ENCODE assay signal across 16 cellular contexts in genomic region chr1:178825167-178825566, GRCh38. TPM values are rescaled to one million over a fixed set of nuclear protein-coding genes. Genes with fewer than 3 reads are reported as not detected.
DNase-seq lines count a peak whose midpoint lies in the region; ATAC-seq and TF ChIP-seq lines count a peak whose summit lies in the region.
"Had no signal": no experiment of that assay in that cellular context is flagged by ENCODE, and none has a peak within 500 bp of the region (broad histone marks: within the 10 kb centered on the region; RNA-seq: fewer than 3 reads in every experiment).

No MANE protein-coding gene starts in this region.

- H3K4me3 ChIP-seq in tibial artery, result no peak overlapping the region
- H3K4me3 ChIP-seq: GM23248, HAP-1 had no signal

- H3K4me3 Mint-ChIP-seq in stimulated activated naive CD8-positive, alpha-beta T cell treated with anti-CD3 and anti-CD28 coated beads, Interleukin-15, amount 100 ng/mL, for 72 hours, result no peak overlapping the region
- H3K4me3 Mint-ChIP-seq in activated T-helper 17 cell treated with anti-CD3 and anti-CD28 coated beads, Interleukin-2, amount 50 U/mL, for 72 hours, result no peak overlapping the region
- H3K4me3 Mint-ChIP-seq in stimulated activated naive B cell treated with anti-CD40 and anti-IgM and Interleukin-4, amounts not matched to agents 10 μg/mL and 1 μg/mL and 100 μg/mL, for 72 hours, result no peak overlapping the region
- H3K4me3 Mint-ChIP-seq: CD4-positive, alpha-beta T cell; IgD-negative memory B cell had no signal

- peak; percentile 71 for ATAC-seq in stimulated activated naive CD8-positive, alpha-beta T cell treated with anti-CD3 and anti-CD28 coated beads, Interleukin-15, Interleukin-2, amounts not matched to agents 100 U/mL and 50 U/mL, for 24 hours
- no peak for ATAC-seq in stimulated activated naive CD8-positive, alpha-beta T cell treated with anti-CD3 and anti-CD28 coated beads, Interleukin-15, amount 100 ng/mL, for 72 hours
- peak; percentile 56 for ATAC-seq in activated T-helper 17 cell treated with anti-CD3 and anti-CD28 coated beads, Interleukin-2, amount 50 U/mL, for 72 hours (replicated peaks)
- ATAC-seq in stimulated activated naive B cell treated with anti-CD40 and anti-IgM and Interleukin-4, amounts not matched to agents 10 μg/mL and 1 μg/mL and 100 μg/mL, for 72 hours (replicated peaks), result no peak
- ATAC-seq: HepG2 had no signal

- no peaks in the 10 kb centered on the region for H3K9me3 ChIP-seq in tibial artery
- H3K9me3 ChIP-seq: Caco-2 had no signal

- intact Hi-C loops in tibial artery (cut with DNase I; ENCODE audit: low total_unique reads), result no loop called here

- H3K36me3 ChIP-seq in tibial artery, result no peaks in the 10 kb centered on the region
- H3K36me3 ChIP-seq: HAP-1 had no signal

- no peak overlapping the region for H3K27ac ChIP-seq in tibial artery
- H3K27ac ChIP-seq: C4-2B, GM23248 had no signal

- H3K4me1 Mint-ChIP-seq in stimulated activated naive CD8-positive, alpha-beta T cell treated with anti-CD3 and anti-CD28 coated beads, Interleukin-15, amount 100 ng/mL, for 72 hours, result peaks cover 24% of the 10 kb centered on the region
- peaks cover 5% of the 10 kb centered on the region for H3K4me1 Mint-ChIP-seq in activated T-helper 17 cell treated with anti-CD3 and anti-CD28 coated beads, Interleukin-2, amount 50 U/mL, for 72 hours
- H3K4me1 Mint-ChIP-seq in stimulated activated naive B cell treated with anti-CD40 and anti-IgM and Interleukin-4, amounts not matched to agents 10 μg/mL and 1 μg/mL and 100 μg/mL, for 72 hours, result peaks cover 25 to 47% of the 10 kb centered on the region in 2 donors

- H3K27me3 Mint-ChIP-seq in stimulated activated naive CD8-positive, alpha-beta T cell treated with anti-CD3 and anti-CD28 coated beads, Interleukin-15, amount 100 ng/mL, for 72 hours, result no peaks in the 10 kb centered on the region
- peaks cover 3% of the 10 kb centered on the region for H3K27me3 Mint-ChIP-seq in activated T-helper 17 cell treated with anti-CD3 and anti-CD28 coated beads, Interleukin-2, amount 50 U/mL, for 72 hours
- no peaks in the 10 kb centered on the region for H3K27me3 Mint-ChIP-seq in stimulated activated naive B cell treated with anti-CD40 and anti-IgM and Interleukin-4, amounts not matched to agents 10 μg/mL and 1 μg/mL and 100 μg/mL, for 72 hours
- H3K27me3 Mint-ChIP-seq: CD4-positive, alpha-beta T cell; IgD-negative memory B cell had no signal

- no peaks in the 10 kb centered on the region for H3K27me3 ChIP-seq in tibial artery

- no peak overlapping the region for H3K27ac Mint-ChIP-seq in stimulated activated naive CD8-positive, alpha-beta T cell treated with anti-CD3 and anti-CD28 coated beads, Interleukin-15, amount 100 ng/mL, for 72 hours
- H3K27ac Mint-ChIP-seq in activated T-helper 17 cell treated with anti-CD3 and anti-CD28 coated beads, Interleukin-2, amount 50 U/mL, for 72 hours, result no peak overlapping the region
- peak overlapping the region; percentile 68 for H3K27ac Mint-ChIP-seq in stimulated activated naive B cell treated with anti-CD40 and anti-IgM and Interleukin-4, amounts not matched to agents 10 μg/mL and 1 μg/mL and 100 μg/mL, for 72 hours
- H3K27ac Mint-ChIP-seq: CD4-positive, alpha-beta T cell had no signal

- no peak for DNase-seq in stimulated activated naive CD8-positive, alpha-beta T cell treated with anti-CD3 and anti-CD28 coated beads, Interleukin-15, Interleukin-2, amounts not matched to agents 100 U/mL and 50 U/mL, for 24 hours
- DNase-seq in stimulated activated naive CD8-positive, alpha-beta T cell treated with anti-CD3 and anti-CD28 coated beads, Interleukin-15, amount 100 ng/mL, for 72 hours, result no peak
- no peak for DNase-seq in stimulated activated naive B cell treated with anti-CD40 and anti-IgM and Interleukin-4, amounts not matched to agents 10 μg/mL and 1 μg/mL and 100 μg/mL, for 72 hours
- DNase-seq in cerebellar nuclear complex (lab: John Stamatoyannopoulos, UW) (no peak), tibial artery (no peak)
- DNase-seq: ACHN; Caco-2; CD4-positive, alpha-beta T cell; DMS79 treated with DMSO at 0.1 percent for 48 hours; GF-D8; GM23248 had no signal

- no peaks in the 10 kb centered on the region for H3K4me1 ChIP-seq in tibial artery
- H3K4me1 ChIP-seq: Caco-2, HAP-1 had no signal

- no peak for TF ChIP-seq CTCF in tibial artery (IDR thresholded peaks at IDR 0.05)

- no peaks in the 10 kb centered on the region for H3K36me3 Mint-ChIP-seq in activated T-helper 17 cell treated with anti-CD3 and anti-CD28 coated beads, Interleukin-2, amount 50 U/mL, for 72 hours (ENCODE audit: low read depth)
- peaks cover 41 to 54% of the 10 kb centered on the region in 2 donors for H3K36me3 Mint-ChIP-seq in stimulated activated naive B cell treated with anti-CD40 and anti-IgM and Interleukin-4, amounts not matched to agents 10 μg/mL and 1 μg/mL and 100 μg/mL, for 72 hours

- H3K9me3 Mint-ChIP-seq in stimulated activated naive CD8-positive, alpha-beta T cell treated with anti-CD3 and anti-CD28 coated beads, Interleukin-15, amount 100 ng/mL, for 72 hours, result peaks cover 8 to 10% of the 10 kb centered on the region in 2 donors
- no peaks in the 10 kb centered on the region for H3K9me3 Mint-ChIP-seq in activated T-helper 17 cell treated with anti-CD3 and anti-CD28 coated beads, Interleukin-2, amount 50 U/mL, for 72 hours
- H3K9me3 Mint-ChIP-seq in stimulated activated naive B cell treated with anti-CD40 and anti-IgM and Interleukin-4, amounts not matched to agents 10 μg/mL and 1 μg/mL and 100 μg/mL, for 72 hours, result peaks cover 3 to 17% of the 10 kb centered on the region in 2 donors
- H3K9me3 Mint-ChIP-seq: CD4-positive, alpha-beta T cell had no signal

RNA-seq across cellular contexts. Expression of gene ANGPTL1, which starts 45.7 kb away (rescaled TPM):
- total RNA-seq in activated T-helper 17 cell treated with anti-CD3 and anti-CD28 coated beads, Interleukin-2, amount 50 U/mL, for 72 hours, result not detected
- total RNA-seq: Caco-2; CD4-positive, alpha-beta T cell had no signal

Comparison
In these comparisons a context has a peak if more than half of its experiments do, and no peak if none do; other contexts are left out.
1. ATAC-seq: peak in stimulated activated naive CD8-positive, alpha-beta T cell treated with anti-CD3 and anti-CD28 coated beads, Interleukin-15, Interleukin-2, amounts not matched to agents 100 U/mL and 50 U/mL, for 24 hours (single experiment) and activated T-helper 17 cell treated with anti-CD3 and anti-CD28 coated beads, Interleukin-2, amount 50 U/mL, for 72 hours (single experiment); none in stimulated activated naive CD8-positive, alpha-beta T cell treated with anti-CD3 and anti-CD28 coated beads, Interleukin-15, amount 100 ng/mL, for 72 hours (single experiment) and stimulated activated naive B cell treated with anti-CD40 and anti-IgM and Interleukin-4, amounts not matched to agents 10 μg/mL and 1 μg/mL and 100 μg/mL, for 72 hours (0 of 2).